20 cellular contexts compared by ENCODE assay signal in the genomic region with DNA sequence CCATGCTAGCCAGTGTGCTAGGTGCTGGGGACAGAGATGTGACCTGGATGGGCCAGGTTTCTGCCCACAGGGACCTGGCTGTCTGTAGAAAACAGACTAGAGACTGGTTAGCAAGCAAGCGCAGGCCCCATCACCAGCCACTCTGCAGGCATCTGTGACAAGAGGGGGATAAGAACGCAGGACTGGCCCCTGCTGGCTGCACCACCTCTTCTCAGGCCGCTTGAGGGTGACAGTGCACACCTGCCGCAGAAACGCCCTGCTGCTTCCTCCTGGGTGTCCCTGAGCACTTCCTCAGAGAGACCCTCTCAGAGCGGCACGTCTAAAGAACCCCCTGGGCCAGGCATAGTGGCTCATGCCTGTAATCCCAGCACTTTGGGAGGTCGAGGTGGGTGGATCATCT. TPM values are rescaled to one million over a fixed set of nuclear protein-coding genes. Genes with fewer than 3 reads are reported as not detected.
DNase-seq lines count a peak whose midpoint lies in the region; ATAC-seq, FAIRE-seq and TF ChIP-seq lines count a peak whose summit lies in the region.
"Had no signal": no experiment of that assay in that cellular context is flagged by ENCODE, and none has a peak within 500 bp of the region (broad histone marks: within the 10 kb centered on the region; RNA-seq: fewer than 3 reads in every experiment).

No MANE protein-coding gene starts in this region.

- H3K4me3 ChIP-seq in GM23338 (no peak overlapping the region), GM12878 (no peak overlapping the region), osteoblast (ENCODE audit: insufficient read depth, low read length) (no peak overlapping the region), hepatocyte (no peak overlapping the region)
- H3K4me3 ChIP-seq: SK-N-MC had no signal

- H3K36me3 Mint-ChIP-seq in GM23338 (ENCODE audit: low read depth), result no peaks in the 10 kb centered on the region
- H3K36me3 Mint-ChIP-seq: CD14-positive monocyte had no signal

- WGBS in GM12878 (ENCODE audit: insufficient coverage, insufficient replicate concordance, low lambda C conversion rate, missing lambda C conversion rate), result 44% methylated on average over 8 of the region's 8 CpGs
- 82% methylated on average over 8 of the region's 8 CpGs for WGBS in hepatocyte (ENCODE audit: low lambda C conversion rate, missing lambda C conversion rate)

- ATAC-seq in GM23338 (peak; percentile 16; the same call in 2 of the 3 replicates), GM12878 (peak; percentile 19; the same call in 1 of the 3 replicates), HG03135 (IDR thresholded peaks at IDR 0.05; ENCODE audit: unreplicated experiment) (no peak)

- H3K36me3 ChIP-seq in GM23338 (ENCODE audit: insufficient read depth) (no peaks in the 10 kb centered on the region), GM12878 (ENCODE audit: control insufficient read depth in 2 of 2, insufficient read depth in 2 of 2, low read length in 1 of 2) (no peaks in the 10 kb centered on the region), osteoblast (ENCODE audit: insufficient read depth, low read length) (no peaks in the 10 kb centered on the region), hepatocyte (replicated peaks; ENCODE audit: insufficient read depth, low read depth) (no peaks in the 10 kb centered on the region)

- no peak overlapping the region for H3K4me3 Mint-ChIP-seq in GM23338
- H3K4me3 Mint-ChIP-seq: CD14-positive monocyte, HFFc6 had no signal

- POLR2A ChIA-PET in GM12878 (lab: Charles Lee), result no interaction called here

- no peak for FAIRE-seq in GM12878 (lab: Jason Lieb, UNC)

- no peaks in the 10 kb centered on the region for H3K9me3 ChIP-seq in GM12878 (replicated peaks; ENCODE audit: control insufficient read depth, insufficient read depth, low read length)
- no peaks in the 10 kb centered on the region for H3K9me3 ChIP-seq in osteoblast (ENCODE audit: low read depth, low read length)
- no peaks in the 10 kb centered on the region for H3K9me3 ChIP-seq in hepatocyte (ENCODE audit: low read depth)

- no peak for TF ChIP-seq POLR2A in GM12878 (IDR thresholded peaks at IDR 0.05; ENCODE audit: low read depth, low read length)

- H3K4me1 ChIP-seq in GM23338 (ENCODE audit: insufficient read depth) (no peaks in the 10 kb centered on the region), GM12878 (ENCODE audit: control insufficient read depth, insufficient read depth, low read length) (no peaks in the 10 kb centered on the region; the same call in 1 of the 2 replicates), osteoblast (ENCODE audit: insufficient read depth, low read length) (no peaks in the 10 kb centered on the region), hepatocyte (ENCODE audit: insufficient read depth) (no peaks in the 10 kb centered on the region)

- no peaks in the 10 kb centered on the region; the same call in 1 of the 2 replicates for H3F3A ChIP-seq in GM23338 (replicated peaks; ENCODE audit: low read depth)

- H4K20me1 ChIP-seq in GM23338 (replicated peaks; ENCODE audit: insufficient read depth) (no peaks in the 10 kb centered on the region; the same call in 1 of the 2 replicates), GM12878 (ENCODE audit: control insufficient read depth, insufficient read depth) (no peaks in the 10 kb centered on the region), osteoblast (ENCODE audit: insufficient read depth, low read length) (no peaks in the 10 kb centered on the region), hepatocyte (ENCODE audit: insufficient read depth, poor library complexity, severe bottlenecking) (no peaks in the 10 kb centered on the region)

- H3K4me2 ChIP-seq in GM23338 (no peak overlapping the region), GM12878 (ENCODE audit: control insufficient read depth, insufficient read depth) (no peak overlapping the region), osteoblast (ENCODE audit: insufficient read depth, low read length) (no peak overlapping the region), hepatocyte (no peak overlapping the region)

- H3K9me3 Mint-ChIP-seq in GM23338, result no peaks in the 10 kb centered on the region
- H3K9me3 Mint-ChIP-seq: HFFc6 had no signal

- CTCF ChIA-PET in GM12878 (lab: Yijun Ruan, JAX), result interaction anchor here (1.2 to 5.6 kb wide), 18 partner anchors 14 to 521 kb away, joined by 3 to 75 read pairs (median 10); a partner anchor contains a TSS

- SMC1A ChIA-PET in GM12878 (lab: Charles Lee; ENCODE audit: uncharacterized antibody, unreplicated experiment), result interaction anchor here (0.6 to 2.3 kb wide), 3 partner anchors 209 to 520 kb away, joined by 3 to 22 read pairs (median 9); a partner anchor contains a TSS

- BruUV-seq in GM12878 (replicated peaks; lab: Mats Ljungman, UMichigan), result no TSS peak

- DNase-seq in GM23338 (ENCODE audit: low spot score) (no peak), NAMALWA (ENCODE audit: low spot score) (peak; percentile 23), GM12878 (ENCODE audit: low read depth, low spot score) (no peak), osteoblast (ENCODE audit: insufficient read length, low spot score, missing footprints) (peak; percentile 19), HCEC 1CT (no peak), hepatocyte (ENCODE audit: low spot score) (no peak), hepatic stellate cell (ENCODE audit: low spot score) (no peak)
- DNase-seq: ACHN, AML-193, COR-L47, HFFc6, NCI-H1105 treated with DMSO at 0.1 percent for 48 hours, NCI-H1694 treated with DMSO at 0.1 percent for 48 hours, NCI-H446, NCI-H82, T-helper 1 cell had no signal

- H3K27ac ChIP-seq in GM23338 (ENCODE audit: low read depth) (no peak overlapping the region), GM12878 (ENCODE audit: control insufficient read depth, insufficient read depth) (no peak overlapping the region), osteoblast (ENCODE audit: low read depth, low read length) (no peak overlapping the region), hepatocyte (no peak overlapping the region)
- H3K27ac ChIP-seq: SK-N-MC had no signal

- TF ChIP-seq RAD21 in GM12878 (IDR thresholded peaks at IDR 0.05; ENCODE audit: insufficient read depth, low read depth, low read length), result no peak

- no peak overlapping the region for H3K9ac ChIP-seq in GM12878 (ENCODE audit: control insufficient read depth, insufficient read depth, low read length)

- H3K9me2 ChIP-seq in GM23338 (ENCODE audit: insufficient read depth) (no peaks in the 10 kb centered on the region), hepatocyte (replicated peaks; ENCODE audit: insufficient read depth) (no peaks in the 10 kb centered on the region)

- H3K79me2 ChIP-seq in GM23338 (replicated peaks; ENCODE audit: insufficient read depth), result no peaks in the 10 kb centered on the region
- no peaks in the 10 kb centered on the region for H3K79me2 ChIP-seq in GM12878 (ENCODE audit: control insufficient read depth, insufficient read depth, low read length)
- H3K79me2 ChIP-seq in osteoblast (ENCODE audit: insufficient read depth, low read length), result no peaks in the 10 kb centered on the region
- H3K79me2 ChIP-seq in hepatocyte, result no peaks in the 10 kb centered on the region

- RAD21 ChIA-PET in GM12878 (lab: Charles Lee; ENCODE audit: unreplicated experiment), result interaction anchor here (1.2 to 1.8 kb wide), 5 partner anchors 17 to 655 kb away, joined by 3 to 9 read pairs (median 7); a partner anchor contains a TSS

- peak in 1 of 2 experiments; percentile 50; a peak in 2 of 4 replicates for TF ChIP-seq CTCF in GM23338 (conservative IDR thresholded peaks at IDR 0.05; ENCODE audit: low read depth in 2 of 2)
- no peak for TF ChIP-seq CTCF in GM12878 (IDR thresholded peaks at IDR 0.05 in 2 of 3, conservative IDR thresholded peaks at IDR 0.05 in 1 of 3; ENCODE audit: control insufficient read depth in 2 of 3, extremely low read depth in 1 of 3, insufficient read depth in 1 of 3, low read depth in 3 of 3, low read length in 3 of 3)
- TF ChIP-seq CTCF in osteoblast (IDR thresholded peaks at IDR 0.05; ENCODE audit: extremely low read depth, low read depth, low read length), result no peak
- TF ChIP-seq CTCF in hepatocyte (IDR thresholded peaks at IDR 0.05; ENCODE audit: poor library complexity), result no peak

- 0 out of 3 replicates have a peak, but pooled peaks cover 3% of the 10 kb centered on the region for H3K4me1 Mint-ChIP-seq in GM23338

- no peak for TF ChIP-seq EP300 in GM12878 (IDR thresholded peaks at IDR 0.05; ENCODE audit: borderline replicate concordance in 1 of 2, control insufficient read depth in 1 of 2, low read depth in 2 of 2, low read length in 2 of 2)

- no peaks in the 10 kb centered on the region for H3K27me3 ChIP-seq in GM23338 (ENCODE audit: insufficient read depth)
- no peaks in the 10 kb centered on the region; a peak in 2 of 4 replicates for H3K27me3 ChIP-seq in GM12878 (replicated peaks in 1 of 2; ENCODE audit: control insufficient read depth in 2 of 2, insufficient read depth in 2 of 2, low read length in 1 of 2)
- peaks cover 6% of the 10 kb centered on the region for H3K27me3 ChIP-seq in osteoblast (ENCODE audit: insufficient read depth, low read length)
- H3K27me3 ChIP-seq in hepatocyte, result no peaks in the 10 kb centered on the region

- no peak overlapping the region for H2AFZ ChIP-seq in GM23338
- no peak overlapping the region for H2AFZ ChIP-seq in GM12878 (ENCODE audit: control insufficient read depth, low read depth, low read length)
- H2AFZ ChIP-seq in osteoblast (ENCODE audit: low read length), result no peak overlapping the region
- H2AFZ ChIP-seq in hepatocyte, result no peak overlapping the region

- in situ Hi-C loops in GM12878 (cut with MboI), result loop anchor here (5.0 kb wide), 1 partner anchor 521 kb away; a partner anchor contains a TSS

- intact Hi-C loops in GM12878 (cut with micrococcal nuclease; ENCODE audit: unreplicated experiment), result loop anchor here (5.0 to 10.0 kb wide), 2 partner anchors 51 to 434 kb away; no protein-coding TSS in a partner anchor

- peaks cover 16% of the 10 kb centered on the region for H3K27me3 Mint-ChIP-seq in GM23338 (ENCODE audit: insufficient read depth, low read depth, poor library complexity)

- no peak overlapping the region for H3K27ac Mint-ChIP-seq in GM23338
- H3K27ac Mint-ChIP-seq: HFFc6 had no signal

RNA-seq across cellular contexts. Expression of a gene that starts 5.9 kb away (rescaled TPM):
- total RNA-seq in GM23338 (2014; rRNA removed; shearing (Covaris generic)), result 28.3 and 36.2 TPM in 2 replicates
- polyA plus RNA-seq in GM23338 (2016; fragmentation: Nextera tagmentation; extraction: Ambion mirVana) (14.0 and 15.9 TPM in 2 replicates), GM12878 (2011; rRNA removed) (8.7 and 14.4 TPM in 2 replicates), GM12878 (2014; fragmentation: Illumina TruSeq; extraction: Trizol) (6.7 and 10.4 TPM in 2 replicates), GM12878 (2014; fragmentation: Nextera tagmentation; extraction: Ambion mirVana) (under 1 TPM; 0.07 to 0.84 TPM), GM12878 (2014; rRNA removed) (14.8 and 19.2 TPM in 2 replicates), GM12878 (2016; fragmentation: Nextera tagmentation; extraction: Ambion mirVana) (10 to 100 TPM; 10.6 to 11.3 TPM), hepatocyte (43.1 and 54.9 TPM in 2 replicates)
- total RNA-seq in GM12878 (2013; cell fraction: nucleolus; rRNA removed), result 37.1 and 39.3 TPM in 2 replicates
- total RNA-seq in GM12878 (2014; rRNA removed) (12.6 and 13.7 TPM in 2 replicates), GM12878 (2014; rRNA removed; fragmentation: Illumina TruSeq; extraction: Trizol) (7.8 and 10.5 TPM in 2 replicates), GM12878 (2021) (11.6 and 15.9 TPM in 2 replicates), osteoblast (14.4 and 15.6 TPM in 2 replicates), hepatocyte (26.2 and 42.7 TPM in 2 replicates)
- polyA plus RNA-seq in GM12878 (2011; ENCODE audit: low read depth), result 4.3 TPM
- polyA plus RNA-seq in GM12878 (2011; cell fraction: cytosol; rRNA removed), result 12.0 and 21.4 TPM in 2 replicates
- 73.0 and 76.7 TPM in 2 replicates for polyA plus RNA-seq in GM12878 (2011; cell fraction: nucleus; rRNA removed)
- polyA plus RNA-seq in GM12878 (2012), result 8.4 and 10.9 TPM in 2 replicates
- polyA minus RNA-seq in GM12878 (2011; rRNA and poly(A)+ RNA removed), result 15.9 and 23.6 TPM in 2 replicates
- polyA minus RNA-seq in GM12878 (2011; cell fraction: cytosol; rRNA and poly(A)+ RNA removed), result 3.2 and 4.9 TPM in 2 replicates
- polyA minus RNA-seq in GM12878 (2011; cell fraction: nucleus; rRNA and poly(A)+ RNA removed), result 11.8 and 15.8 TPM in 2 replicates

RNA-seq across cellular contexts. Expression of a gene that starts 32.7 kb away (rescaled TPM):
- 0.66 and 1.0 TPM in 2 replicates for total RNA-seq in GM23338 (2014; rRNA removed; shearing (Covaris generic))
- polyA plus RNA-seq in GM23338 (2016; fragmentation: Nextera tagmentation; extraction: Ambion mirVana) (0.52 and 0.56 TPM in 2 replicates), GM12878 (2011; rRNA removed) (not detected in 2 replicates), GM12878 (2014; fragmentation: Illumina TruSeq; extraction: Trizol) (not detected in 2 replicates), GM12878 (2014; fragmentation: Nextera tagmentation; extraction: Ambion mirVana) (not detected), GM12878 (2014; rRNA removed) (not detected in 2 replicates), GM12878 (2016; fragmentation: Nextera tagmentation; extraction: Ambion mirVana) (not detected), hepatocyte (0.63 and 1.6 TPM in 2 replicates)
- not detected in 2 replicates for total RNA-seq in GM12878 (2013; cell fraction: nucleolus; rRNA removed)
- total RNA-seq in GM12878 (2014; rRNA removed) (not detected in 2 replicates), GM12878 (2014; rRNA removed; fragmentation: Illumina TruSeq; extraction: Trizol) (not detected in 2 replicates), GM12878 (2021) (not detected in 2 replicates), osteoblast (not detected in 2 replicates), hepatocyte (not detected in 2 replicates)
- not detected for polyA plus RNA-seq in GM12878 (2011; ENCODE audit: low read depth)
- not detected in 2 replicates for polyA plus RNA-seq in GM12878 (2011; cell fraction: cytosol; rRNA removed)
- not detected in 2 replicates for polyA plus RNA-seq in GM12878 (2011; cell fraction: nucleus; rRNA removed)
- not detected in 2 replicates for polyA plus RNA-seq in GM12878 (2012)
- not detected in 2 replicates for polyA minus RNA-seq in GM12878 (2011; rRNA and poly(A)+ RNA removed)
- not detected in 2 replicates for polyA minus RNA-seq in GM12878 (2011; cell fraction: cytosol; rRNA and poly(A)+ RNA removed)
- not detected in 2 replicates for polyA minus RNA-seq in GM12878 (2011; cell fraction: nucleus; rRNA and poly(A)+ RNA removed)
- total RNA-seq: HFFc6, LHCN-M2 had no signal
- polyA plus RNA-seq: CD14-positive monocyte had no signal

RNA-seq across cellular contexts. Expression of a gene that starts 59.2 kb away (rescaled TPM):
- total RNA-seq in GM23338 (2014; rRNA removed; shearing (Covaris generic)), result 3.9 and 5.6 TPM in 2 replicates
- polyA plus RNA-seq in GM23338 (2016; fragmentation: Nextera tagmentation; extraction: Ambion mirVana) (5.6 and 7.6 TPM in 2 replicates), GM12878 (2011; rRNA removed) (0.04 and 0.08 TPM in 2 replicates), GM12878 (2014; fragmentation: Illumina TruSeq; extraction: Trizol) (not detected in 2 replicates), GM12878 (2014; fragmentation: Nextera tagmentation; extraction: Ambion mirVana) (not detected), GM12878 (2014; rRNA removed) (0.17 and 0.48 TPM in 2 replicates), GM12878 (2016; fragmentation: Nextera tagmentation; extraction: Ambion mirVana) (under 1 TPM in 1 of 2 experiments, not detected in 1; 0.11 TPM), hepatocyte (8.2 and 8.8 TPM in 2 replicates)
- 0.37 TPM in 1 of 2 replicates, not detected in the other for total RNA-seq in GM12878 (2013; cell fraction: nucleolus; rRNA removed)
- total RNA-seq in GM12878 (2014; rRNA removed) (0.11 TPM in 1 of 2 replicates, not detected in the other), GM12878 (2014; rRNA removed; fragmentation: Illumina TruSeq; extraction: Trizol) (not detected in 2 replicates), GM12878 (2021) (0.08 and 0.38 TPM in 2 replicates), osteoblast (0.88 and 1.1 TPM in 2 replicates), hepatocyte (3.3 and 4.4 TPM in 2 replicates)
- 0.12 TPM for polyA plus RNA-seq in GM12878 (2011; ENCODE audit: low read depth)
- polyA plus RNA-seq in GM12878 (2011; cell fraction: cytosol; rRNA removed), result 0.04 and 0.12 TPM in 2 replicates
- 1.0 and 1.1 TPM in 2 replicates for polyA plus RNA-seq in GM12878 (2011; cell fraction: nucleus; rRNA removed)
- 0.51 and 0.70 TPM in 2 replicates for polyA plus RNA-seq in GM12878 (2012)
- not detected in 2 replicates for polyA minus RNA-seq in GM12878 (2011; rRNA and poly(A)+ RNA removed)
- not detected in 2 replicates for polyA minus RNA-seq in GM12878 (2011; cell fraction: cytosol; rRNA and poly(A)+ RNA removed)
- polyA minus RNA-seq in GM12878 (2011; cell fraction: nucleus; rRNA and poly(A)+ RNA removed), result not detected in 2 replicates
- polyA plus RNA-seq: CD14-positive monocyte had no signal

Comparison
In these comparisons a context has a peak if more than half of its experiments do, and no peak if none do; other contexts are left out.
1. DNase-seq: peak in NAMALWA (single experiment) and osteoblast (single experiment); none in GM23338 (single experiment), GM12878 (single experiment), HCEC 1CT (single experiment), hepatocyte (single experiment) and hepatic stellate cell (single experiment).